In genomic region chr5:135834639-135835529, GRCh38 we compare ENCODE assay signal across 8 cellular contexts. TPM values are rescaled to one million over a fixed set of nuclear protein-coding genes. Genes with fewer than 3 reads are reported as not detected.
A peak's percentile ranks its signal among the peaks of the same experiment; 100 is the strongest.
DNase-seq lines count a peak whose midpoint lies in the region; ATAC-seq and TF ChIP-seq lines count a peak whose summit lies in the region.

SLC25A48 (plus strand) TSS chr5:135834663; CDS start chr5:135834848, 185 bp downstream.

- H3K36me3 ChIP-seq in HEK293 (ENCODE audit: control insufficient read depth in 2 of 2, insufficient read depth in 1 of 2, low read length in 2 of 2) (no peaks in the 10 kb centered on the region), left lung (no peaks in the 10 kb centered on the region)

- H3K9me3 ChIP-seq in HEK293 (ENCODE audit: control insufficient read depth, insufficient read depth, low read depth, low read length) (no peaks in the 10 kb centered on the region), left lung (peaks cover 0 to 7% of the 10 kb centered on the region in 2 donors)

- peaks cover 54 to 63% of the 10 kb centered on the region in 2 donors for H3K27me3 Mint-ChIP-seq in stimulated activated naive B cell treated with anti-CD40 and anti-IgM and Interleukin-4, amounts not matched to agents 10 μg/mL and 1 μg/mL and 100 μg/mL, for 72 hours

- CTCF ChIA-PET in HEK293 (lab: Yijun Ruan, JAX), result interaction anchor here (0.5 to 11.4 kb wide), 23 partner anchors 8 to 511 kb away, joined by 3 to 319 read pairs (median 4); no protein-coding TSS in a partner anchor

- H3K36me3 Mint-ChIP-seq in stimulated activated naive B cell treated with anti-CD40 and anti-IgM and Interleukin-4, amounts not matched to agents 10 μg/mL and 1 μg/mL and 100 μg/mL, for 72 hours, result peaks cover 0 to 4% of the 10 kb centered on the region in 2 donors

- H3K27ac Mint-ChIP-seq in stimulated activated naive B cell treated with anti-CD40 and anti-IgM and Interleukin-4, amounts not matched to agents 10 μg/mL and 1 μg/mL and 100 μg/mL, for 72 hours, result no peak within 1 kb of the TSS

- H3K27ac ChIP-seq in HEK293 (ENCODE audit: extremely low read depth, low read depth, low read length) (no peak within 1 kb of the TSS; the same call in 1 of the 2 replicates), left lung (no peak within 1 kb of the TSS)

- peak; percentile 88 for TF ChIP-seq CTCF in HEK293 (tag by site-specific recombination; IDR thresholded peaks at IDR 0.05)
- no peak for TF ChIP-seq CTCF in left lung (IDR thresholded peaks at IDR 0.05)

- POLR2A ChIA-PET in HEK293 (lab: Yijun Ruan, JAX), result interaction anchor here (0.6 to 0.7 kb wide), 2 partner anchors 234 to 278 kb away, joined by 3 to 10 read pairs; no protein-coding TSS in a partner anchor

- ATAC-seq in left lung (peak; percentile 87), GM18517 (IDR thresholded peaks at IDR 0.05; ENCODE audit: unreplicated experiment) (no peak)
- ATAC-seq in stimulated activated naive B cell treated with anti-CD40 and anti-IgM and Interleukin-4, amounts not matched to agents 10 μg/mL and 1 μg/mL and 100 μg/mL, for 72 hours (replicated peaks), result peak; percentile 80 to 87

- intact Hi-C loops in left lung (cut with DNase I), result no loop called here

- peak within 1 kb of the TSS; percentile 15 to 36 for H3K4me3 Mint-ChIP-seq in stimulated activated naive B cell treated with anti-CD40 and anti-IgM and Interleukin-4, amounts not matched to agents 10 μg/mL and 1 μg/mL and 100 μg/mL, for 72 hours

- H3K4me1 ChIP-seq in HEK293 (ENCODE audit: control insufficient read depth, insufficient read depth, low read length) (0 out of 2 replicates have a peak, but pooled peaks cover 2% of the 10 kb centered on the region), left lung (peaks cover 4 to 9% of the 10 kb centered on the region in 2 donors)

- H3K4me3 ChIP-seq in HEK293 (ENCODE audit: low read depth, low read length), result peak within 1 kb of the TSS; percentile 62
- H3K4me3 ChIP-seq in left lung, result peak within 1 kb of the TSS; percentile 20 to 34

- peaks cover 20 to 92% of the 10 kb centered on the region in 2 donors for H3K27me3 ChIP-seq in left lung

- peaks cover 16 to 20% of the 10 kb centered on the region in 2 donors for H3K9me3 Mint-ChIP-seq in stimulated activated naive B cell treated with anti-CD40 and anti-IgM and Interleukin-4, amounts not matched to agents 10 μg/mL and 1 μg/mL and 100 μg/mL, for 72 hours

- DNase-seq in DMS79 treated with DMSO at 0.1 percent for 48 hours (lab: John Stamatoyannopoulos, UW), result peak; percentile 8
- peak; percentile 82 to 87 for DNase-seq in NCI-H524 (lab: John Stamatoyannopoulos, UW)
- DNase-seq in cerebellar cortex (ENCODE audit: low spot score), result peak; percentile 64
- DNase-seq in left lung, result peak; percentile 41 to 86
- peak; percentile 17 for DNase-seq in stimulated activated naive B cell treated with anti-CD40 and anti-IgM and Interleukin-4, amounts not matched to agents 10 μg/mL and 1 μg/mL and 100 μg/mL, for 72 hours
- no peak for DNase-seq in T1000 (lab: John Stamatoyannopoulos, UW)

- H3K4me1 Mint-ChIP-seq in stimulated activated naive B cell treated with anti-CD40 and anti-IgM and Interleukin-4, amounts not matched to agents 10 μg/mL and 1 μg/mL and 100 μg/mL, for 72 hours, result peaks cover 6 to 19% of the 10 kb centered on the region in 2 donors

TF ChIP-seq in HEK293, 187 proteins besides CTCF, POLR2A, EP300 and RAD21 (continues in another document):
- TF ChIP-seq ZEB2 (tag by site-specific recombination; IDR thresholded peaks at IDR 0.05), result peak; percentile 89
- TF ChIP-seq, protein P1, sequence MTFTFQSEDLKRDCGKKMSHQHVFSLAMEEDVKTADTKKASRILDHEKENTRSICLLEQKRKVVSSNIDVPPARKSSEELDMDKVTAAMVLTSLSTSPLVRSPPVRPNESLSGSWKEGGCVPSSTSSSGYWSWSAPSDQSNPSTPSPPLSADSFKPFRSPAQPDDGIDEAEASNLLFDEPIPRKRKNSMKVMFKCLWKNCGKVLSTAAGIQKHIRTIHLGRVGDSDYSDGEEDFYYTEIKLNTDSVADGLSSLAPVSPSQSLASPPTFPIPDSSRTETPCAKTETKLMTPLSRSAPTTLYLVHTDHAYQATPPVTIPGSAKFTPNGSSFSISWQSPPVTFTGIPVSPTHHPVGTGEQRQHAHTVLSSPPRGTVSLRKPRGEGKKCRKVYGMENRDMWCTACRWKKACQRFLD (tag by site-specific recombination; IDR thresholded peaks at IDR 0.05), result no peak
- TF ChIP-seq ZBTB21 (tag by site-specific recombination; IDR thresholded peaks at IDR 0.05), result peak; percentile 52; the same call in 1 of the 2 replicates
- TF ChIP-seq, protein P2, sequence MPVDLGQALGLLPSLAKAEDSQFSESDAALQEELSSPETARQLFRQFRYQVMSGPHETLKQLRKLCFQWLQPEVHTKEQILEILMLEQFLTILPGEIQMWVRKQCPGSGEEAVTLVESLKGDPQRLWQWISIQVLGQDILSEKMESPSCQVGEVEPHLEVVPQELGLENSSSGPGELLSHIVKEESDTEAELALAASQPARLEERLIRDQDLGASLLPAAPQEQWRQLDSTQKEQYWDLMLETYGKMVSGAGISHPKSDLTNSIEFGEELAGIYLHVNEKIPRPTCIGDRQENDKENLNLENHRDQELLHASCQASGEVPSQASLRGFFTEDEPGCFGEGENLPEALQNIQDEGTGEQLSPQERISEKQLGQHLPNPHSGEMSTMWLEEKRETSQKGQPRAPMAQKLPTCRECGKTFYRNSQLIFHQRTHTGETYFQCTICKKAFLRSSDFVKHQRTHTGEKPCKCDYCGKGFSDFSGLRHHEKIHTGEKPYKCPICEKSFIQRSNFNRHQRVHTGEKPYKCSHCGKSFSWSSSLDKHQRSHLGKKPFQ (tag by site-specific recombination; IDR thresholded peaks at IDR 0.05), result no peak
- TF ChIP-seq MYNN (tag by site-specific recombination; IDR thresholded peaks at IDR 0.05; ENCODE audit: borderline replicate concordance), result no peak
- TF ChIP-seq ZNF433 (tag by site-specific recombination; IDR thresholded peaks at IDR 0.05; ENCODE audit: low read depth), result no peak
- TF ChIP-seq PRDM1 (tag by site-specific recombination; IDR thresholded peaks at IDR 0.05), result no peak
- no peak for TF ChIP-seq TCF7L2 (IDR thresholded peaks at IDR 0.05; ENCODE audit: borderline replicate concordance, low read depth, low read length)
- no peak for TF ChIP-seq GLI4 (tag by site-specific recombination; IDR thresholded peaks at IDR 0.05)
- TF ChIP-seq, protein P3, sequence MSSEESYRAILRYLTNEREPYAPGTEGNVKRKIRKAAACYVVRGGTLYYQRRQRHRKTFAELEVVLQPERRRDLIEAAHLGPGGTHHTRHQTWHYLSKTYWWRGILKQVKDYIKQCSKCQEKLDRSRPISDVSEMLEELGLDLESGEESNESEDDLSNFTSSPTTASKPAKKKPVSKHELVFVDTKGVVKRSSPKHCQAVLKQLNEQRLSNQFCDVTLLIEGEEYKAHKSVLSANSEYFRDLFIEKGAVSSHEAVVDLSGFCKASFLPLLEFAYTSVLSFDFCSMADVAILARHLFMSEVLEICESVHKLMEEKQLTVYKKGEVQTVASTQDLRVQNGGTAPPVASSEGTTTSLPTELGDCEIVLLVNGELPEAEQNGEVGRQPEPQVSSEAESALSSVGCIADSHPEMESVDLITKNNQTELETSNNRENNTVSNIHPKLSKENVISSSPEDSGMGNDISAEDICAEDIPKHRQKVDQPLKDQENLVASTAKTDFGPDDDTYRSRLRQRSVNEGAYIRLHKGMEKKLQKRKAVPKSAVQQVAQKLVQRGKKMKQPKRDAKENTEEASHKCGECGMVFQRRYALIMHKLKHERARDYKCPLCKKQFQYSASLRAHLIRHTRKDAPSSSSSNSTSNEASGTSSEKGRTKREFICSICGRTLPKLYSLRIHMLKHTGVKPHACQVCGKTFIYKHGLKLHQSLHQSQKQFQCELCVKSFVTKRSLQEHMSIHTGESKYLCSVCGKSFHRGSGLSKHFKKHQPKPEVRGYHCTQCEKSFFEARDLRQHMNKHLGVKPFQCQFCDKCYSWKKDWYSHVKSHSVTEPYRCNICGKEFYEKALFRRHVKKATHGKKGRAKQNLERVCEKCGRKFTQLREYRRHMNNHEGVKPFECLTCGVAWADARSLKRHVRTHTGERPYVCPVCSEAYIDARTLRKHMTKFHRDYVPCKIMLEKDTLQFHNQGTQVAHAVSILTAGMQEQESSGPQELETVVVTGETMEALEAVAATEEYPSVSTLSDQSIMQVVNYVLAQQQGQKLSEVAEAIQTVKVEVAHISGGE (tag by site-specific recombination; conservative IDR thresholded peaks at IDR 0.05; ENCODE audit: low read depth), result peak; percentile 97
- TF ChIP-seq KLF10 (tag by site-specific recombination; IDR thresholded peaks at IDR 0.05), result peak; percentile 97
- TF ChIP-seq ZXDB (tag by site-specific recombination; IDR thresholded peaks at IDR 0.05), result no peak; the same call in 1 of the 2 replicates
- TF ChIP-seq ZBTB20 (tag by site-specific recombination; IDR thresholded peaks at IDR 0.05), result peak; percentile 71
- TF ChIP-seq ZSCAN16 (tag by site-specific recombination; IDR thresholded peaks at IDR 0.05), result no peak
- TF ChIP-seq ZNF366 (tag by site-specific recombination; conservative IDR thresholded peaks at IDR 0.05), result peak; percentile 24
- no peak for TF ChIP-seq ZNF426 (tag by site-specific recombination; IDR thresholded peaks at IDR 0.05)
- no peak for TF ChIP-seq ZNF792 (tag by site-specific recombination; IDR thresholded peaks at IDR 0.05)

RNA-seq across cellular contexts. Expression of gene SLC25A48, which starts in this region (rescaled TPM):
- under 1 TPM in 1 of 2 donors, not detected in 1; 0.64 TPM for total RNA-seq in left lung

Comparison
In these comparisons a context has a peak if more than half of its experiments do, and no peak if none do; other contexts are left out.
1. Peak in DNase-seq, ATAC-seq and H3K4me3 ChIP-seq in left lung; RNA of the gene not detected or under 1 TPM.